8 cellular contexts compared by ENCODE assay signal in genomic region chr5:14142856-14143508, GRCh38. TPM values are rescaled to one million over a fixed set of nuclear protein-coding genes. Genes with fewer than 3 reads are reported as not detected.
DNase-seq lines count a peak whose midpoint lies in the region; ATAC-seq, FAIRE-seq and TF ChIP-seq lines count a peak whose summit lies in the region.

Gene TRIO (plus strand): TSS chr5:14143342. CDS start chr5:14143726, 384 bp downstream.

- H3K9me3 ChIP-seq in right cardiac atrium (ENCODE audit: control insufficient read depth, low read length), result no peaks in the 10 kb centered on the region

- POLR2A ChIA-PET in T-cell (lab: Charles Lee), result interaction anchor here in 1 of 2 donors (0.7 to 0.8 kb wide), 3 partner anchors 34 to 533 kb away, joined by 3 to 12 read pairs (median 3); no protein-coding TSS in a partner anchor

- peak within 1 kb of the TSS; percentile 69 for H3K4me3 ChIP-seq in right cardiac atrium (ENCODE audit: low read length)

- H3K36me3 Mint-ChIP-seq in T-cell, result no peaks in the 10 kb centered on the region

- peak within 1 kb of the TSS; percentile 46 to 55 for H3K27ac Mint-ChIP-seq in T-cell

- intact Hi-C loops in right cardiac atrium (cut with DNase I), result loop anchor here (5.0 to 10.0 kb wide), 4 partner anchors 52 to 124 kb away; no protein-coding TSS in a partner anchor

- WGBS in right cardiac atrium, result under 1% methylated on average over 74 of the region's 74 CpGs

- peak; percentile 46 for TF ChIP-seq CTCF in GM10266 (IDR thresholded peaks at IDR 0.05; ENCODE audit: control insufficient read depth, insufficient read depth, low read depth, missing control alignments)

- H3K27ac ChIP-seq in angular gyrus (ENCODE audit: low read depth, low read length), result peak within 1 kb of the TSS; percentile 88
- peak within 1 kb of the TSS; percentile 67 for H3K27ac ChIP-seq in right cardiac atrium (ENCODE audit: low read length)

- peaks cover 8 to 22% (median 21%) of the 10 kb centered on the region in 3 donors for H3K4me1 Mint-ChIP-seq in T-cell

- peaks cover 7% of the 10 kb centered on the region for H3K4me1 ChIP-seq in right cardiac atrium (ENCODE audit: control insufficient read depth, insufficient read depth, low read length)

- FAIRE-seq in urothelium cell line (lab: Jason Lieb, UNC), result peak; percentile 58

- H3K9me3 Mint-ChIP-seq in T-cell, result no peaks in the 10 kb centered on the region

- DNase-seq in GM10266 (ENCODE audit: extremely low spot score) (peak; percentile 92), NCI-H1092 treated with DMSO at 0.1 percent for 48 hours (lab: John Stamatoyannopoulos, UW) (peak; percentile 93), T-cell (peak; percentile 24 to 81 (median 66)), right cardiac atrium (peak; percentile 90 to 96 (median 96)), pulmonary artery endothelial cell (ENCODE audit: low read depth, low spot score) (peak; percentile 66), urothelium cell line (ENCODE audit: low spot score) (peak; percentile 96)

- H3K27me3 ChIP-seq in right cardiac atrium (ENCODE audit: control insufficient read depth, insufficient read depth), result no peaks in the 10 kb centered on the region

- H3K4me3 Mint-ChIP-seq in T-cell, result peak within 1 kb of the TSS; percentile 78 to 87 (median 84)

- CTCF ChIA-PET in T-cell (lab: Charles Lee), result interaction anchor here in 1 of 2 donors (0.8 kb wide), 1 partner anchor 9 kb away, joined by 4 read pairs; no protein-coding TSS in a partner anchor

- peak; percentile 44 for ATAC-seq in HG02588 (IDR thresholded peaks at IDR 0.05; ENCODE audit: unreplicated experiment)
- peak; percentile 73 to 82 (median 80) for ATAC-seq in T-cell (replicated peaks in 1 of 4)
- peak; percentile 90 to 93 for ATAC-seq in right cardiac atrium

- H3K27me3 Mint-ChIP-seq in T-cell, result peaks cover 17 to 62% of the 10 kb centered on the region in 2 donors

RNA-seq across cellular contexts. Expression of gene TRIO, which starts in this region (rescaled TPM):
- total RNA-seq in T-cell, result 10 to 100 TPM in 3 of 5 donors, 1 to 10 TPM in 2; 6.2 to 31.1 (median 11.8) TPM
- total RNA-seq in right cardiac atrium, result 10 to 100 TPM; 46.6 to 66.0 (median 55.5) TPM
- 31.3 TPM for polyA plus RNA-seq in right cardiac atrium
- total RNA-seq in pulmonary artery endothelial cell, result 144 and 194 TPM in 2 replicates

Comparison
In these comparisons a context has a peak if more than half of its experiments do, and no peak if none do; other contexts are left out.
1. Peak in every context shown above with its lines: DNase-seq, ATAC-seq, H3K4me3 ChIP-seq and H3K27ac ChIP-seq.